Comparison of ENCODE assay signal across 10 cellular contexts in genomic region chrX:103657066-103657465, GRCh38. TPM values are rescaled to one million over a fixed set of nuclear protein-coding genes. Genes with fewer than 3 reads are reported as not detected.
A peak's percentile ranks its signal among the peaks of the same experiment; 100 is the strongest.
DNase-seq lines count a peak whose midpoint lies in the region; TF ChIP-seq lines count a peak whose summit lies in the region.
"Not testable (repeated sequence)": the region's sequence is repeated elsewhere in the genome, so short reads cannot be mapped to it uniquely, and the experiment has no call there.
"Had no signal": no experiment of that assay in that cellular context is flagged by ENCODE, and none has a peak within 500 bp of the region (broad histone marks: within the 10 kb centered on the region; RNA-seq: fewer than 3 reads in every experiment).

No MANE protein-coding gene starts in this region.

- not testable (repeated sequence) for TF ChIP-seq CTCF in AG04450 (IDR thresholded peaks at IDR 0.05; ENCODE audit: low read depth, low read length); RWPE1 (conservative IDR thresholded peaks at IDR 0.05; ENCODE audit: low read depth); brain microvascular endothelial cell (IDR thresholded peaks at IDR 0.05; ENCODE audit: low read depth, low read length, missing control alignments); epithelial cell of proximal tubule (conservative IDR thresholded peaks at IDR 0.05; ENCODE audit: low read depth, low read length)

- not testable (repeated sequence) for H3K36me3 ChIP-seq in GM23248 (ENCODE audit: low read depth); brain microvascular endothelial cell (replicated peaks); skeletal muscle satellite cell (ENCODE audit: insufficient read depth, low read length)

- 0 out of 2 replicates have a peak overlapping the region, but pooled peaks have one; percentile 49 for H3K9ac ChIP-seq in GM23248
- H3K9ac ChIP-seq in skeletal muscle satellite cell (ENCODE audit: low read depth, low read length), result peak overlapping the region; percentile 50

- H3K4me2 ChIP-seq in GM23248 (ENCODE audit: unreplicated experiment), result not testable (repeated sequence)
- H3K4me2 ChIP-seq in skeletal muscle satellite cell (ENCODE audit: low read length), result peak overlapping the region; percentile 38

- H3K9me2 ChIP-seq in GM23248 (ENCODE audit: insufficient read depth), result not testable (repeated sequence)

- peaks cover 11% of the 10 kb centered on the region for H3K4me1 ChIP-seq in GM23248 (ENCODE audit: insufficient read depth)
- peaks cover 12% of the 10 kb centered on the region for H3K4me1 ChIP-seq in skeletal muscle satellite cell (ENCODE audit: control insufficient read depth, insufficient read depth, low read length)

- H3K27ac ChIP-seq in AG04450 (ENCODE audit: low read depth, low read length) (peak overlapping the region; percentile 61), GM23248 (peak overlapping the region; percentile 94), RWPE1 (peak overlapping the region; percentile 53; the same call in 1 of the 2 replicates), brain microvascular endothelial cell (peak overlapping the region; percentile 70)

- H2AFZ ChIP-seq in GM23248, result not testable (repeated sequence)

- in situ Hi-C loops in GM23248 (cut with MboI); brain microvascular endothelial cell (cut with HindIII; ENCODE audit: low pct_ligation_motif_present, low sequenced_read_pairs): not testable (repeated sequence)

- H4K20me1 ChIP-seq in GM23248 (ENCODE audit: insufficient read depth), result not testable (repeated sequence)

- not testable (repeated sequence) for H3K9me3 ChIP-seq in AG04450 (ENCODE audit: control insufficient read depth, insufficient read depth, low read length); GM23248 (ENCODE audit: low read depth); skeletal muscle satellite cell (replicated peaks; ENCODE audit: low read length)

- POLR2A ChIA-PET in AG04450 (lab: Yijun Ruan, JAX); RWPE1 (lab: Yijun Ruan, JAX; ENCODE audit: low non-redundant PET): not testable (repeated sequence)

- WGBS in GM23248 (ENCODE audit: low coverage in 1 of 2, low lambda C conversion rate in 2 of 2, missing lambda C conversion rate in 2 of 2), 2 experiments, result 17 to 28% methylated on average over 2 of the region's 2 CpGs

- CTCF ChIA-PET in AG04450 (lab: Charles Lee), result interaction anchor here (2.4 kb wide), 1 partner anchor 27 kb away, joined by 11 read pairs; no protein-coding TSS in a partner anchor
- CTCF ChIA-PET in RWPE1 (lab: Yijun Ruan, JAX), result interaction anchor here (0.6 kb wide), 1 partner anchor 515 kb away, joined by 9 read pairs; no protein-coding TSS in a partner anchor

- H3F3A ChIP-seq in GM23248 (ENCODE audit: insufficient read depth), result peaks cover 13% of the 10 kb centered on the region; the same call in 1 of the 2 replicates

- not testable (repeated sequence) for H3K27me3 ChIP-seq in AG04450 (ENCODE audit: control insufficient read depth, insufficient read depth, low read length); GM23248 (replicated peaks; ENCODE audit: insufficient read depth); brain microvascular endothelial cell (replicated peaks); skeletal muscle satellite cell (ENCODE audit: control insufficient read depth, insufficient read depth, low read length)

- H3K4me3 ChIP-seq in AG04450 (ENCODE audit: low read depth, low read length); GM23248; brain microvascular endothelial cell (ENCODE audit: low read depth, low read length); epithelial cell of proximal tubule (ENCODE audit: low read depth, low read length); skeletal muscle satellite cell (ENCODE audit: low read length): not testable (repeated sequence)

- not testable (repeated sequence) for H3K79me2 ChIP-seq in GM23248 (ENCODE audit: insufficient read depth)

- not testable (repeated sequence) for DNase-seq in AG04450 (ENCODE audit: low read depth, low spot score); RWPE1 (ENCODE audit: low spot score); brain microvascular endothelial cell
- DNase-seq in GM23248, result peak; percentile 26
- peak; percentile 81 for DNase-seq in M059J (ENCODE audit: low read depth)
- DNase-seq in epithelial cell of proximal tubule (ENCODE audit: low read depth), result peak; percentile 6
- DNase-seq in kidney tubule cell (ENCODE audit: low spot score), result peak; percentile 81

RNA-seq across cellular contexts. Expression of gene TCEAL1, which starts 28.3 kb away (rescaled TPM):
- polyA plus RNA-seq in AG04450 (2011; rRNA removed) (19.2 and 24.9 TPM in 2 replicates), GM23248 (2016; fragmentation: Nextera tagmentation; extraction: Ambion mirVana) (30.6 and 32.0 TPM in 2 replicates)
- 3.1 and 4.0 TPM in 2 replicates for polyA minus RNA-seq in AG04450 (2011; rRNA and poly(A)+ RNA removed)
- total RNA-seq in GM23248 (2014; rRNA removed; shearing (Covaris generic)), result 22.8 and 30.7 TPM in 2 replicates
- 53.5 and 88.1 TPM in 2 replicates for total RNA-seq in M059J (2014; rRNA removed; shearing (Covaris generic))
- total RNA-seq in epithelial cell of proximal tubule, result 17.5 and 19.6 TPM in 2 replicates
- total RNA-seq in skeletal muscle satellite cell (2012; rRNA removed), result 19.9 and 22.6 TPM in 2 replicates

RNA-seq across cellular contexts. Expression of gene MORF4L2, which starts 29.4 kb away (rescaled TPM):
- polyA plus RNA-seq in AG04450 (2011; rRNA removed) (452 and 562 TPM in 2 replicates), GM23248 (2016; fragmentation: Nextera tagmentation; extraction: Ambion mirVana) (482 and 486 TPM in 2 replicates)
- polyA minus RNA-seq in AG04450 (2011; rRNA and poly(A)+ RNA removed), result 198 and 254 TPM in 2 replicates
- 640 and 664 TPM in 2 replicates for total RNA-seq in GM23248 (2014; rRNA removed; shearing (Covaris generic))
- 936 and 1,313 TPM in 2 replicates for total RNA-seq in M059J (2014; rRNA removed; shearing (Covaris generic))
- total RNA-seq in epithelial cell of proximal tubule, result 273 and 369 TPM in 2 replicates
- 966 and 1,232 TPM in 2 replicates for total RNA-seq in skeletal muscle satellite cell (2012; rRNA removed)

RNA-seq across cellular contexts. Expression of gene TCEAL3, which starts 49.3 kb away (rescaled TPM):
- polyA plus RNA-seq in AG04450 (2011; rRNA removed) (23.0 and 28.1 TPM in 2 replicates), GM23248 (2016; fragmentation: Nextera tagmentation; extraction: Ambion mirVana) (53.1 and 58.1 TPM in 2 replicates)
- polyA minus RNA-seq in AG04450 (2011; rRNA and poly(A)+ RNA removed), result 5.6 and 8.7 TPM in 2 replicates
- total RNA-seq in GM23248 (2014; rRNA removed; shearing (Covaris generic)), result 16.3 and 33.4 TPM in 2 replicates
- total RNA-seq in M059J (2014; rRNA removed; shearing (Covaris generic)), result 60.1 and 77.7 TPM in 2 replicates
- total RNA-seq in epithelial cell of proximal tubule, result 10.1 and 28.7 TPM in 2 replicates
- total RNA-seq in skeletal muscle satellite cell (2012; rRNA removed), result 5.2 and 9.4 TPM in 2 replicates

RNA-seq across cellular contexts. Expression of gene TMEM31, which starts 53.6 kb away (rescaled TPM):
- polyA plus RNA-seq in AG04450 (2011; rRNA removed), result not detected in 2 replicates
- not detected in 2 replicates for polyA minus RNA-seq in AG04450 (2011; rRNA and poly(A)+ RNA removed)
- not detected in 2 replicates for total RNA-seq in GM23248 (2014; rRNA removed; shearing (Covaris generic))
- polyA plus RNA-seq in GM23248 (2016; fragmentation: Nextera tagmentation; extraction: Ambion mirVana), result 0.26 and 0.28 TPM in 2 replicates
- not detected in 2 replicates for total RNA-seq in M059J (2014; rRNA removed; shearing (Covaris generic))
- not detected in 2 replicates for total RNA-seq in epithelial cell of proximal tubule
- not detected in 2 replicates for total RNA-seq in skeletal muscle satellite cell (2012; rRNA removed)
- total RNA-seq: CD4-positive, alpha-beta T cell had no signal
- polyA plus RNA-seq: IgD-negative memory B cell had no signal
